Comparison of ENCODE assay signal across 11 cellular contexts in the genomic region with DNA sequence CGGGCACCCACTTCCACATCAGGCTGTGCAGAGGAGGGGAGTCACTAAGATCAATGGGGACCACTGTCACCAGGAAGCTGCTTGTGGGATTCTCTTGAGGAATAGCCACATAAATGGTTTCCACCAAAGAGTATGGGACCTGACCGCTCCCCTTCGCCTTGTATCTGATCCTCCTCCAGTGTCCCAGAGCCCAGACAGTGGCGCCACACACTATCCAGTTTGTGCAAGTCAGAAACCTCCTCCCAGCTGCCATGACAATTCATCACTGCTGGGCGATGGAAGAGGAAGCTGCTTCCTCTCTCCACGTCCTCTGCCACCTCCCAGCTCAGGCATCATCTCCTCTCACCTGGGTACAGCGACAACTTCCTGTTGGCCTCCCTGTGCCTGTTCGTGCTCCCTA.
"Had no signal": no experiment of that assay in that cellular context is flagged by ENCODE, and none has a peak within 500 bp of the region (broad histone marks: within the 10 kb centered on the region; RNA-seq: fewer than 3 reads in every experiment).

No MANE protein-coding gene starts in this region.

- DNase-seq: GM23248, GOT3, H7, H9, HCEC 1CT, HFFc6 had no signal

- H3K9me3 ChIP-seq: HAP-1 had no signal

- H3K27ac ChIP-seq: GM23248 had no signal

- H3K9ac ChIP-seq: GM23248 had no signal

- FAIRE-seq: H1, H54 had no signal

- H3K4me1 ChIP-seq: HAP-1 had no signal

- ATAC-seq: GM23338, HCT116 had no signal

- H2AFZ ChIP-seq: GM23248, GM23338 had no signal

- H3K4me2 ChIP-seq: GM23338 had no signal

- H3K36me3 ChIP-seq: HAP-1 had no signal

- H3K4me3 ChIP-seq: GM23248, GM23338, HAP-1 had no signal
